9 cellular contexts compared by ENCODE assay signal in genomic region chr11:14413307-14414072, GRCh38. TPM values are rescaled to one million over a fixed set of nuclear protein-coding genes. Genes with fewer than 3 reads are reported as not detected.
A peak's percentile ranks its signal among the peaks of the same experiment; 100 is the strongest.
DNase-seq lines count a peak whose midpoint lies in the region; ATAC-seq and TF ChIP-seq lines count a peak whose summit lies in the region.
"Had no signal": no experiment of that assay in that cellular context is flagged by ENCODE, and none has a peak within 500 bp of the region (broad histone marks: within the 10 kb centered on the region; RNA-seq: fewer than 3 reads in every experiment).

No MANE protein-coding gene starts in this region.

- no peaks in the 10 kb centered on the region for H3K79me2 ChIP-seq in PC-9 (ENCODE audit: low read depth)

- no peaks in the 10 kb centered on the region for H4K20me1 ChIP-seq in PC-9 (ENCODE audit: insufficient read depth)

- no peaks in the 10 kb centered on the region for H3K9me3 ChIP-seq in KOPT-K1 (ENCODE audit: insufficient read depth, low read length, poor library complexity, severe bottlenecking)
- no peaks in the 10 kb centered on the region for H3K9me3 ChIP-seq in mucosa of descending colon
- no peaks in the 10 kb centered on the region for H3K9me3 ChIP-seq in PC-9 (ENCODE audit: insufficient read depth, low read depth)

- H3F3A ChIP-seq in PC-9 (ENCODE audit: insufficient read depth, low read depth): peaks cover 22% of the 10 kb centered on the region; the same call in 1 of the 2 replicates

- TF ChIP-seq CTCF in mucosa of descending colon (IDR thresholded peaks at IDR 0.05) (no peak), PC-9 (conservative IDR thresholded peaks at IDR 0.05) (no peak)

- H3K27ac ChIP-seq in KOPT-K1 (ENCODE audit: low read depth, low read length, poor library complexity, severe bottlenecking): peak overlapping the region; percentile 97
- H3K27ac ChIP-seq in PC-9: no peak overlapping the region

- H3K4me1 ChIP-seq in mucosa of descending colon (ENCODE audit: low read depth) (no peaks in the 10 kb centered on the region), PC-9 (replicated peaks; ENCODE audit: insufficient read depth) (peaks cover 65% of the 10 kb centered on the region)

- CTCF ChIA-PET in PC-9 (lab: Charles Lee): no interaction called here

- H3K4me2 ChIP-seq in PC-9: no peak overlapping the region

- H3K27me3 ChIP-seq in PC-9 (ENCODE audit: insufficient read depth, low read depth): no peaks in the 10 kb centered on the region

- POLR2A ChIA-PET in PC-9 (lab: Charles Lee; ENCODE audit: unreplicated experiment): interaction anchor here (0.5 kb wide), 1 partner anchor 10 kb away, joined by 3 read pairs; no protein-coding TSS in a partner anchor

- no peak overlapping the region for H2AFZ ChIP-seq in PC-9

- BruUV-seq in PC-9 (replicated peaks; lab: Mats Ljungman, UMichigan): no TSS peak

- H3K9me2 ChIP-seq in PC-9 (ENCODE audit: insufficient read depth): no peaks in the 10 kb centered on the region

- DNase-seq in AG20443 (ENCODE audit: low spot score) (peak; percentile 68), cerebellum (ENCODE audit: low spot score) (peak; percentile 63), mucosa of descending colon (no peak), PC-9 (no peak), epidermal melanocyte (ENCODE audit: insufficient read length, low spot score) (no peak)
- DNase-seq: NCI-H510A had no signal

- ATAC-seq in mucosa of descending colon (peak; percentile 29), GM21381 (IDR thresholded peaks at IDR 0.05; ENCODE audit: unreplicated experiment) (no peak), HG03565 (IDR thresholded peaks at IDR 0.05; ENCODE audit: unreplicated experiment) (no peak)

- H3K4me3 ChIP-seq in mucosa of descending colon (no peak overlapping the region), PC-9 (no peak overlapping the region)

- intact Hi-C loops in mucosa of descending colon (cut with DNase I, micrococcal nuclease): no loop called here
- intact Hi-C loops in PC-9 (cut with micrococcal nuclease; ENCODE audit: unreplicated experiment): no loop called here

- H3K36me3 ChIP-seq in KOPT-K1 (ENCODE audit: insufficient read depth, low read length): no peaks in the 10 kb centered on the region
- no peaks in the 10 kb centered on the region for H3K36me3 ChIP-seq in mucosa of descending colon (ENCODE audit: low read depth)
- no peaks in the 10 kb centered on the region for H3K36me3 ChIP-seq in PC-9 (ENCODE audit: low read depth)

RNA-seq across cellular contexts. Expression of gene RRAS2, which starts 54.5 kb away (rescaled TPM):
- total RNA-seq in cerebellum (29.8 TPM), mucosa of descending colon (10 to 100 TPM; 23.5 to 43.3 (median 27.6) TPM), PC-9 (2021) (30.7 and 42.2 TPM in 2 replicates)

Comparison
In these comparisons a context has a peak if more than half of its experiments do, and no peak if none do; other contexts are left out.
1. DNase-seq: peak in AG20443 (single experiment) and cerebellum (single experiment); none in mucosa of descending colon (0 of 3), PC-9 (0 of 2) and epidermal melanocyte (single experiment).